In the genomic region with DNA sequence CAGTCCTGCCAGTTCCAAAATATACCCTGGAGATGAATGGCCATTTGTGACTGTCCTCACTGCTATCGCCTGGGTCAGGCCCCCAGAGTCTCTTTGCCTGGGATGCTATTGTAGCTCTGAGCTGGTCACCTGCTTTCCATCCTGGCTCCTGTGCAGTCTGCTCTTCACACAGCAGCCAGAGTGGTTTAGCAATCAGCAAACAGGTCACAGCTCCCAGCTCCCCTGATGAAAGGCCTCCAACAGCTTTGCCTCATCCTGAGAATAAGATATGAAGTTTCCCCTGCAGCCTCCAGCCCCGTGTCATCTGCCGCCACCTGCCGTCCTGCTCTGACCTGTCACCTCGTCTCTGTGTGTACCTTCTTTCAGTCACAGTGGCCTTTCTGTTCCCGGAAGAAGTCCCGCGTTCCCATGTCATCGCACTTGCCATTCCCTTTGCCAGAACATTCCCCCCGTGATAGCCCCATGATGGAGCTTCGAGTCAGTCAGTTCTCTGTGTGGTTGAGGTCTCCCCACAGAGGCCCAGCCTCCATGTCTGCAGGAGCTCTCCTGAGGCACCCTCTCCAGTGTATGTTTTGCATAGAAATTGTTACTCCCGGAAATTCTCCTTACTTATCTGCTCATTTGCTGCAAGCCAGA, we compare ENCODE assay signal across 11 cellular contexts.
DNase-seq lines count a peak whose midpoint lies in the region; ATAC-seq and TF ChIP-seq lines count a peak whose summit lies in the region.
"Had no signal": no experiment of that assay in that cellular context is flagged by ENCODE, and none has a peak within 500 bp of the region (broad histone marks: within the 10 kb centered on the region; RNA-seq: fewer than 3 reads in every experiment).

No MANE protein-coding gene starts in this region.

- H3K9ac ChIP-seq in neural progenitor cell: no peak overlapping the region

- H3K27me3 ChIP-seq in H7 (ENCODE audit: control insufficient read depth, insufficient read depth, low read length) (no peaks in the 10 kb centered on the region), WERI-Rb-1 (ENCODE audit: insufficient read depth, low read depth, severe bottlenecking) (no peaks in the 10 kb centered on the region), neural progenitor cell (no peaks in the 10 kb centered on the region), aorta (ENCODE audit: control insufficient read depth in 1 of 2, insufficient read depth in 2 of 2, low read length in 1 of 2) (no peaks in the 10 kb centered on the region), MG63 (no peaks in the 10 kb centered on the region)

- DNase-seq in H7 (peak; percentile 43), NCI-H2029 (lab: John Stamatoyannopoulos, UW) (peak; percentile 70), WERI-Rb-1 (peak; percentile 65), neural progenitor cell (ENCODE audit: low spot score) (peak; percentile 41), aorta (no peak), MG63 (no peak)
- DNase-seq: activated naive CD4-positive, alpha-beta T cell treated with anti-CD3 and anti-CD28 coated beads, Interleukin-2, amount 50 U/mL, for 16 hours had no signal

- no peak overlapping the region for H2AFZ ChIP-seq in neural progenitor cell (replicated peaks)

- H3K9me3 ChIP-seq in WERI-Rb-1 (ENCODE audit: severe bottlenecking) (no peaks in the 10 kb centered on the region), neural progenitor cell (ENCODE audit: low read depth) (no peaks in the 10 kb centered on the region), aorta (ENCODE audit: control insufficient read depth, low read length) (no peaks in the 10 kb centered on the region), MG63 (no peaks in the 10 kb centered on the region)

- H3K4me2 ChIP-seq in neural progenitor cell: no peak overlapping the region

- H3K27me3 Mint-ChIP-seq in neural progenitor cell (ENCODE audit: insufficient read depth, low read depth): peaks cover 10% of the 10 kb centered on the region

- intact Hi-C loops in aorta (cut with DNase I): no loop called here

- ATAC-seq in aorta (ENCODE audit: low FRiP score) (no peak), SK-N-SH treated with all-trans-retinoic acid at 6 μM for 48 hours (no peak), HG02884 (IDR thresholded peaks at IDR 0.05; ENCODE audit: unreplicated experiment) (no peak)
- ATAC-seq: activated CD4-positive, CD25-positive, alpha-beta regulatory T cell treated with anti-CD3 and anti-CD28 coated beads, Interleukin-2, amount 50 U/mL, for 24 hours; stimulated activated effector memory CD8-positive, alpha-beta T cell treated with anti-CD3 and anti-CD28 coated beads, Interleukin-12 subunit alpha, Interleukin-12 subunit beta, amount 100 ng/mL, for 72 hours had no signal

- H3K4me3 ChIP-seq in H7 (ENCODE audit: insufficient read depth, low read depth, low read length) (no peak overlapping the region), WERI-Rb-1 (ENCODE audit: low read depth, low read length) (no peak overlapping the region), neural progenitor cell (no peak overlapping the region), aorta (ENCODE audit: low read length in 2 of 2) (no peak overlapping the region), MG63 (no peak overlapping the region)

- H3K9me3 Mint-ChIP-seq in neural progenitor cell: no peaks in the 10 kb centered on the region
- H3K9me3 Mint-ChIP-seq: stimulated activated effector memory CD8-positive, alpha-beta T cell treated with anti-CD3 and anti-CD28 coated beads, Interleukin-12 subunit alpha, Interleukin-12 subunit beta, amount 100 ng/mL, for 72 hours had no signal

- 88 to 89% methylated on average over 12 of the region's 12 CpGs for WGBS in aorta, 2 donors

- H3K27ac ChIP-seq in WERI-Rb-1 (no peak overlapping the region), neural progenitor cell (no peak overlapping the region), aorta (ENCODE audit: low read depth in 1 of 2, low read length in 2 of 2) (no peak overlapping the region)

- peak; percentile 80 for TF ChIP-seq CTCF in WERI-Rb-1 (IDR thresholded peaks at IDR 0.05; ENCODE audit: low read depth, low read length)
- TF ChIP-seq CTCF in neural progenitor cell (IDR thresholded peaks at IDR 0.05): peak; percentile 34

- H3F3A ChIP-seq in neural progenitor cell (ENCODE audit: low read depth): no peaks in the 10 kb centered on the region

- no peaks in the 10 kb centered on the region for H4K20me1 ChIP-seq in neural progenitor cell (ENCODE audit: low read depth)

- peaks cover 51% of the 10 kb centered on the region for H3K4me1 Mint-ChIP-seq in neural progenitor cell

- H3K36me3 ChIP-seq in H7 (replicated peaks; ENCODE audit: control insufficient read depth, insufficient read depth, low read length) (no peaks in the 10 kb centered on the region), WERI-Rb-1 (no peaks in the 10 kb centered on the region), neural progenitor cell (no peaks in the 10 kb centered on the region), aorta (ENCODE audit: control insufficient read depth in 1 of 2, insufficient read depth in 2 of 2, low read length in 1 of 2) (no peaks in the 10 kb centered on the region), MG63 (no peaks in the 10 kb centered on the region)

- H3K36me3 Mint-ChIP-seq in neural progenitor cell: no peaks in the 10 kb centered on the region
- H3K36me3 Mint-ChIP-seq: stimulated activated effector memory CD8-positive, alpha-beta T cell treated with anti-CD3 and anti-CD28 coated beads, Interleukin-12 subunit alpha, Interleukin-12 subunit beta, amount 100 ng/mL, for 72 hours had no signal

- H3K4me3 Mint-ChIP-seq in neural progenitor cell: no peak overlapping the region
- H3K4me3 Mint-ChIP-seq: stimulated activated effector memory CD8-positive, alpha-beta T cell treated with anti-CD3 and anti-CD28 coated beads, Interleukin-12 subunit alpha, Interleukin-12 subunit beta, amount 100 ng/mL, for 72 hours had no signal

- H3K4me1 ChIP-seq in neural progenitor cell (peaks cover 6% of the 10 kb centered on the region), aorta (ENCODE audit: control insufficient read depth in 1 of 2, insufficient read depth in 2 of 2, low read length in 2 of 2) (no peaks in the 10 kb centered on the region)

- H3K27ac Mint-ChIP-seq in neural progenitor cell: peak overlapping the region; percentile 48
- H3K27ac Mint-ChIP-seq: stimulated activated effector memory CD8-positive, alpha-beta T cell treated with anti-CD3 and anti-CD28 coated beads, Interleukin-12 subunit alpha, Interleukin-12 subunit beta, amount 100 ng/mL, for 72 hours had no signal

- no peaks in the 10 kb centered on the region for H3K79me2 ChIP-seq in neural progenitor cell (ENCODE audit: low read depth)

TF ChIP-seq in SK-N-SH treated with all-trans-retinoic acid at 6 μM for 48 hours, 23 proteins besides CTCF, POLR2A, EP300 and RAD21 (continues in another document):
- TF ChIP-seq RARB (CRISPR knock-in tag; IDR thresholded peaks at IDR 0.05) (no peak), ZNF70 (CRISPR knock-in tag; IDR thresholded peaks at IDR 0.05) (no peak), GLIS3 (CRISPR knock-in tag; IDR thresholded peaks at IDR 0.05) (no peak), BACH2 (CRISPR knock-in tag; IDR thresholded peaks at IDR 0.05; ENCODE audit: borderline replicate concordance) (no peak), ARNTL (CRISPR knock-in tag; IDR thresholded peaks at IDR 0.05; ENCODE audit: borderline replicate concordance, low read depth) (no peak), ZC3H10 (CRISPR knock-in tag; IDR thresholded peaks at IDR 0.05) (no peak), OSR1 (CRISPR knock-in tag; IDR thresholded peaks at IDR 0.05) (no peak), SNAI2 (CRISPR knock-in tag; IDR thresholded peaks at IDR 0.05) (no peak), ZFP3 (CRISPR knock-in tag; IDR thresholded peaks at IDR 0.05) (no peak), ZFP30 (CRISPR knock-in tag; IDR thresholded peaks at IDR 0.05) (no peak), TCF4 (CRISPR knock-in tag; IDR thresholded peaks at IDR 0.05; ENCODE audit: borderline replicate concordance) (no peak), ZNF8 (CRISPR knock-in tag; IDR thresholded peaks at IDR 0.05) (no peak), PPARA (CRISPR knock-in tag; IDR thresholded peaks at IDR 0.05; ENCODE audit: borderline replicate concordance) (no peak), ISL1 (CRISPR knock-in tag; IDR thresholded peaks at IDR 0.05) (no peak)
- TF ChIP-seq, protein P1, sequence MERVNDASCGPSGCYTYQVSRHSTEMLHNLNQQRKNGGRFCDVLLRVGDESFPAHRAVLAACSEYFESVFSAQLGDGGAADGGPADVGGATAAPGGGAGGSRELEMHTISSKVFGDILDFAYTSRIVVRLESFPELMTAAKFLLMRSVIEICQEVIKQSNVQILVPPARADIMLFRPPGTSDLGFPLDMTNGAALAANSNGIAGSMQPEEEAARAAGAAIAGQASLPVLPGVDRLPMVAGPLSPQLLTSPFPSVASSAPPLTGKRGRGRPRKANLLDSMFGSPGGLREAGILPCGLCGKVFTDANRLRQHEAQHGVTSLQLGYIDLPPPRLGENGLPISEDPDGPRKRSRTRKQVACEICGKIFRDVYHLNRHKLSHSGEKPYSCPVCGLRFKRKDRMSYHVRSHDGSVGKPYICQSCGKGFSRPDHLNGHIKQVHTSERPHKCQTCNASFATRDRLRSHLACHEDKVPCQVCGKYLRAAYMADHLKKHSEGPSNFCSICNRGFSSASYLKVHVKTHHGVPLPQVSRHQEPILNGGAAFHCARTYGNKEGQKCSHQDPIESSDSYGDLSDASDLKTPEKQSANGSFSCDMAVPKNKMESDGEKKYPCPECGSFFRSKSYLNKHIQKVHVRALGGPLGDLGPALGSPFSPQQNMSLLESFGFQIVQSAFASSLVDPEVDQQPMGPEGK (CRISPR knock-in tag; IDR thresholded peaks at IDR 0.05; ENCODE audit: borderline replicate concordance): no peak
- TF ChIP-seq, protein P2, sequence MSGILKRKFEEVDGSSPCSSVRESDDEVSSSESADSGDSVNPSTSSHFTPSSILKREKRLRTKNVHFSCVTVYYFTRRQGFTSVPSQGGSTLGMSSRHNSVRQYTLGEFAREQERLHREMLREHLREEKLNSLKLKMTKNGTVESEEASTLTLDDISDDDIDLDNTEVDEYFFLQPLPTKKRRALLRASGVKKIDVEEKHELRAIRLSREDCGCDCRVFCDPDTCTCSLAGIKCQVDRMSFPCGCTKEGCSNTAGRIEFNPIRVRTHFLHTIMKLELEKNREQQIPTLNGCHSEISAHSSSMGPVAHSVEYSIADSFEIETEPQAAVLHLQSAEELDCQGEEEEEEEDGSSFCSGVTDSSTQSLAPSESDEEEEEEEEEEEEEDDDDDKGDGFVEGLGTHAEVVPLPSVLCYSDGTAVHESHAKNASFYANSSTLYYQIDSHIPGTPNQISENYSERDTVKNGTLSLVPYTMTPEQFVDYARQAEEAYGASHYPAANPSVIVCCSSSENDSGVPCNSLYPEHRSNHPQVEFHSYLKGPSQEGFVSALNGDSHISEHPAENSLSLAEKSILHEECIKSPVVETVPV (CRISPR knock-in tag; IDR thresholded peaks at IDR 0.05): no peak

Comparison
In these comparisons a context has a peak if more than half of its experiments do, and no peak if none do; other contexts are left out.
1. DNase-seq: peak in H7 (single experiment), NCI-H2029 (single experiment), WERI-Rb-1 (single experiment) and neural progenitor cell (single experiment); none in aorta (0 of 2) and MG63 (single experiment).